1 cellular context compared by ENCODE assay signal in genomic region chr5:4659836-4660235, GRCh38.
TF ChIP-seq lines count a peak whose summit lies in the region.

No MANE protein-coding gene starts in this region.

TF ChIP-seq in GM23338, 12 proteins besides CTCF, POLR2A, EP300 and RAD21:
- no peak for TF ChIP-seq ZNF462 (CRISPR knock-in tag; IDR thresholded peaks at IDR 0.05)
- no peak for TF ChIP-seq EZH2 (IDR thresholded peaks at IDR 0.05; ENCODE audit: low read depth, unreplicated experiment)
- no peak for TF ChIP-seq ZNF114 (CRISPR knock-in tag; IDR thresholded peaks at IDR 0.05)
- TF ChIP-seq EZH2phosphoT487 (IDR thresholded peaks at IDR 0.05; ENCODE audit: unreplicated experiment) = no peak
- TF ChIP-seq STAT1 (IDR thresholded peaks at IDR 0.05; ENCODE audit: unreplicated experiment) = no peak
